In the genomic region with DNA sequence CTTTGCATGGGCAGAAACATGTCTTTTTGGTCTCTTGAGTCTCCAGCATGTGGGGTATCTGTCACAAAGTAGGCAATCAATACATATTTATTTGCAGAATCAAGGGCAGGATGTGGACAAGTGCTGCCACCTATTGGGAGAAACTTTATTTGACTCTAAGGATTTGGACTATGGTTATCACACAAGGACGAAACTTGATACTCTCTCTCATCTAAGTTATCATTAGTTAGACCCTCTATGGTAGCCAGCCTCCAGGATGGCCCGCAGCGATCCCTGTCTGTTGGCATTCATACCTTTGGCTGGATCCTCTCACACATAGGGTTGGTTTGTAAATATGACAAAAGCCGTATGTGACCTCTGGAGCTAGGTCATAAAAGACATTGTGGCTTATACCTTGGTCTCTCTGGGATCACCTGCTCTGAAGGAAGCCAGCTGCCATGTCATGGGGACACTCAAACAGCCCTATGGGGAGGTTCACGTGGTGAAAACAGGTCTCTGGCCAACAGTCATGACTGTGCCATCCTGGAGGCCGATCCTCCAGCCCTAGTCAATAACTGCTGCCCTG, we compare ENCODE assay signal across 8 cellular contexts. TPM values are rescaled to one million over a fixed set of nuclear protein-coding genes. Genes with fewer than 3 reads are reported as not detected.
DNase-seq lines count a peak whose midpoint lies in the region; ATAC-seq, FAIRE-seq and TF ChIP-seq lines count a peak whose summit lies in the region.

No MANE protein-coding gene starts in this region.

- no peak; the same call in 1 of the 2 replicates for ATAC-seq in PC-3
- peak; percentile 15 to 42 (median 25) for ATAC-seq in pancreas
- ATAC-seq in GM18868 (IDR thresholded peaks at IDR 0.05; ENCODE audit: unreplicated experiment) = no peak
- ATAC-seq in HG03442 (IDR thresholded peaks at IDR 0.05; ENCODE audit: unreplicated experiment) = no peak

- H3K4me3 ChIP-seq in PC-3 (ENCODE audit: low read length) = peak overlapping the region; percentile 99; the same call in 1 of the 2 replicates
- H3K4me3 ChIP-seq in pancreas = peak overlapping the region in 2 of 4 donors; percentile 75 to 92

- H2AFZ ChIP-seq in PC-3 (ENCODE audit: low read length) = no peak overlapping the region

- no TSS peak for BruUV-seq in PC-3 (replicated peaks; lab: Mats Ljungman, UMichigan)

- no peaks in the 10 kb centered on the region for H3K9me3 ChIP-seq in PC-3 (ENCODE audit: low read length)
- H3K9me3 ChIP-seq in pancreas = no peaks in the 10 kb centered on the region

- TF ChIP-seq CTCF in PC-3 (conservative IDR thresholded peaks at IDR 0.05; ENCODE audit: low read depth, low read length) = peak; percentile 77
- peak; percentile 6 to 60 (median 36) for TF ChIP-seq CTCF in pancreas (IDR thresholded peaks at IDR 0.05)

- intact Hi-C loops in PC-3 (cut with micrococcal nuclease) (loop anchor here (1.0 to 10.0 kb wide), 2 partner anchors 61 to 269 kb away; a partner anchor contains a TSS), pancreas (cut with DNase I) (loop anchor here in 1 of 3 donors (10.0 kb wide), 1 partner anchor 499 kb away; no protein-coding TSS in a partner anchor)

- WGBS in pancreas, 2 donors = 21 to 30% methylated on average over 6 of the region's 6 CpGs

- H3K9ac ChIP-seq in PC-3 (ENCODE audit: low read length) = no peak overlapping the region

- peaks cover 39% of the 10 kb centered on the region for H3K79me2 ChIP-seq in PC-3 (ENCODE audit: low read length)

- H3K4me2 ChIP-seq in PC-3 (ENCODE audit: low read length) = peak overlapping the region; percentile 89

- no peaks in the 10 kb centered on the region for H3K36me3 ChIP-seq in PC-3 (ENCODE audit: low read depth, low read length)
- H3K36me3 ChIP-seq in pancreas = no peaks in the 10 kb centered on the region

- H3K9me2 ChIP-seq in PC-3 (replicated peaks; ENCODE audit: low read length) = no peaks in the 10 kb centered on the region

- no peaks in the 10 kb centered on the region for H3F3A ChIP-seq in PC-3 (ENCODE audit: low read length, unreplicated experiment)

- no peaks in the 10 kb centered on the region for H3K27me3 ChIP-seq in PC-3 (ENCODE audit: low read length)
- no peaks in the 10 kb centered on the region for H3K27me3 ChIP-seq in pancreas

- DNase-seq in DMS153 (lab: John Stamatoyannopoulos, UW) (peak; percentile 59), HuH-7.5 (ENCODE audit: low spot score) (peak; percentile 26), PC-3 (peak; percentile 71), glomerular endothelial cell (ENCODE audit: extremely low read depth, low read depth, low spot score) (peak; percentile 42), pancreas (peak in 2 of 6 donors; percentile 17 to 23)
- DNase-seq in activated naive CD4-positive, alpha-beta T cell treated with anti-CD3 and anti-CD28 coated beads, Interleukin-2, amount 50 U/mL, for 16 hours = peak; percentile 13

- no peak overlapping the region for H3K27ac ChIP-seq in PC-3 (ENCODE audit: low read length)
- H3K27ac ChIP-seq in pancreas = no peak overlapping the region

- H3K4me1 ChIP-seq in PC-3 (ENCODE audit: insufficient read depth, low read length) (peaks cover 22% of the 10 kb centered on the region), pancreas (peaks cover 7 to 22% (median 18%) of the 10 kb centered on the region in 3 donors)

- POLR2A ChIA-PET in PC-3 (lab: Charles Lee; ENCODE audit: unreplicated experiment) = no interaction called here

- CTCF ChIA-PET in PC-3 (lab: Charles Lee) = no interaction called here

- peaks cover 29% of the 10 kb centered on the region for H4K20me1 ChIP-seq in PC-3 (ENCODE audit: low read length)

- no peak for FAIRE-seq in pancreas (lab: Jason Lieb, UNC)

RNA-seq across cellular contexts. Expression of a gene that starts 1.1 kb away (rescaled TPM):
- 43.6 and 44.2 TPM in 2 replicates for total RNA-seq in PC-3 (2014; rRNA removed)
- 82.9 and 101 TPM in 2 replicates for total RNA-seq in glomerular endothelial cell
- 10 to 100 TPM; 24.4 to 40.2 (median 28.7) TPM for total RNA-seq in pancreas
- polyA plus RNA-seq in pancreas = 10 to 100 TPM; 22.5 to 57.0 TPM

RNA-seq across cellular contexts. Expression of a gene that starts 9.2 kb away (rescaled TPM):
- not detected in 2 replicates for total RNA-seq in PC-3 (2014; rRNA removed)
- not detected in 2 replicates for total RNA-seq in glomerular endothelial cell
- under 1 TPM in 1 of 6 donors, not detected in 5; 0.09 TPM for total RNA-seq in pancreas
- under 1 TPM in 1 of 2 donors, not detected in 1; 0.09 TPM for polyA plus RNA-seq in pancreas

Comparison
In these comparisons a context has a peak if more than half of its experiments do, and no peak if none do; other contexts are left out.
1. ATAC-seq: peak in pancreas (4 of 4); none in PC-3 (single experiment), GM18868 (single experiment) and HG03442 (single experiment).